15 cellular contexts compared by ENCODE assay signal in genomic region chr4:136355970-136356369, GRCh38.
DNase-seq lines count a peak whose midpoint lies in the region; ATAC-seq and TF ChIP-seq lines count a peak whose summit lies in the region.
"Had no signal": no experiment of that assay in that cellular context is flagged by ENCODE, and none has a peak within 500 bp of the region (broad histone marks: within the 10 kb centered on the region; RNA-seq: fewer than 3 reads in every experiment).

No MANE protein-coding gene starts in this region.

- no peaks in the 10 kb centered on the region for H3K9me3 ChIP-seq in endodermal cell (ENCODE audit: control insufficient read depth, low read length)
- no peaks in the 10 kb centered on the region for H3K9me3 ChIP-seq in left lung
- no peaks in the 10 kb centered on the region for H3K9me3 ChIP-seq in thyroid gland

- ATAC-seq in left lung: no peak
- ATAC-seq: CD8-positive, alpha-beta T cell had no signal

- H3K36me3 Mint-ChIP-seq in endodermal cell (ENCODE audit: low read depth): no peaks in the 10 kb centered on the region
- H3K36me3 Mint-ChIP-seq: CD14-positive monocyte; CD8-positive, alpha-beta T cell had no signal

- H3K36me3 ChIP-seq in endodermal cell (ENCODE audit: control insufficient read depth, insufficient read depth, low read length) (no peaks in the 10 kb centered on the region), left lung (no peaks in the 10 kb centered on the region), thyroid gland (no peaks in the 10 kb centered on the region)

- no peak overlapping the region for H3K4me3 ChIP-seq in endodermal cell (ENCODE audit: low read length)
- no peak overlapping the region for H3K4me3 ChIP-seq in left lung
- H3K4me3 ChIP-seq in thyroid gland (replicated peaks in 1 of 3): no peak overlapping the region

- no peaks in the 10 kb centered on the region for H3K4me1 ChIP-seq in endodermal cell (ENCODE audit: control insufficient read depth, insufficient read depth, low read length)
- H3K4me1 ChIP-seq in left lung: no peaks in the 10 kb centered on the region
- H3K4me1 ChIP-seq in thyroid gland: no peaks in the 10 kb centered on the region

- intact Hi-C loops in left lung (cut with DNase I) (no loop called here), thyroid gland (cut with DNase I) (no loop called here)

- DNase-seq in DMS 273 (lab: John Stamatoyannopoulos, UW; ENCODE audit: unreplicated experiment) (peak; percentile 22), DMS 273 treated with DMSO at 0.1 percent for 48 hours (lab: John Stamatoyannopoulos, UW) (no peak), NCI-H524 (lab: John Stamatoyannopoulos, UW) (peak; percentile 37 to 67), endodermal cell (peak; percentile 38), anterior cingulate cortex (lab: John Stamatoyannopoulos, UW) (no peak), left lung (no peak), thyroid gland (no peak)
- DNase-seq: CD8-positive, alpha-beta T cell; COR-L47; DMS53; HCEC 1CT; HFFc6 had no signal

- no peaks in the 10 kb centered on the region for H3K4me1 Mint-ChIP-seq in endodermal cell
- H3K4me1 Mint-ChIP-seq: CD14-positive monocyte had no signal

- H3K27me3 ChIP-seq in endodermal cell (ENCODE audit: control insufficient read depth, insufficient read depth, low read length, poor library complexity, severe bottlenecking) (no peaks in the 10 kb centered on the region), left lung (no peaks in the 10 kb centered on the region), thyroid gland (no peaks in the 10 kb centered on the region)

- no peak overlapping the region for H3K9ac ChIP-seq in endodermal cell (ENCODE audit: extremely low read depth, low read length, poor library complexity, severe bottlenecking)

- no peak overlapping the region for H3K27ac Mint-ChIP-seq in endodermal cell
- H3K27ac Mint-ChIP-seq: CD14-positive monocyte; CD8-positive, alpha-beta T cell; HFFc6 had no signal

- TF ChIP-seq CTCF in endodermal cell (conservative IDR thresholded peaks at IDR 0.05) (no peak), left lung (IDR thresholded peaks at IDR 0.05) (no peak), thyroid gland (IDR thresholded peaks at IDR 0.05) (no peak)

- H3K9me3 Mint-ChIP-seq in endodermal cell: no peaks in the 10 kb centered on the region

- H3K27ac ChIP-seq in endodermal cell (ENCODE audit: low read depth, low read length) (no peak overlapping the region), left lung (no peak overlapping the region), thyroid gland (no peak overlapping the region)
- H3K27ac ChIP-seq: 22Rv1, HL-60 had no signal

- WGBS in endodermal cell (ENCODE audit: insufficient coverage in 1 of 2, insufficient read length in 1 of 2), 2 experiments: 95 to 97% methylated on average over 12 to 24 of the region's 24 CpGs
- WGBS in thyroid gland, 2 donors: 83 to 91% methylated on average over 24 of the region's 24 CpGs

- no peak for TF ChIP-seq POLR2A in thyroid gland (IDR thresholded peaks at IDR 0.05)

- H3K27me3 Mint-ChIP-seq in endodermal cell (ENCODE audit: insufficient read depth): no peaks in the 10 kb centered on the region

- H3K4me3 Mint-ChIP-seq in endodermal cell: no peak overlapping the region
- H3K4me3 Mint-ChIP-seq: CD14-positive monocyte; CD8-positive, alpha-beta T cell; HFFc6 had no signal

Comparison
In these comparisons a context has a peak if more than half of its experiments do, and no peak if none do; other contexts are left out.
1. DNase-seq: peak in DMS 273 (single experiment), NCI-H524 (2 of 2) and endodermal cell (single experiment); none in DMS 273 treated with DMSO at 0.1 percent for 48 hours (single experiment), anterior cingulate cortex (0 of 58), left lung (0 of 2) and thyroid gland (0 of 2).